ENCODE assay signal across 1 cellular context in the genomic region with DNA sequence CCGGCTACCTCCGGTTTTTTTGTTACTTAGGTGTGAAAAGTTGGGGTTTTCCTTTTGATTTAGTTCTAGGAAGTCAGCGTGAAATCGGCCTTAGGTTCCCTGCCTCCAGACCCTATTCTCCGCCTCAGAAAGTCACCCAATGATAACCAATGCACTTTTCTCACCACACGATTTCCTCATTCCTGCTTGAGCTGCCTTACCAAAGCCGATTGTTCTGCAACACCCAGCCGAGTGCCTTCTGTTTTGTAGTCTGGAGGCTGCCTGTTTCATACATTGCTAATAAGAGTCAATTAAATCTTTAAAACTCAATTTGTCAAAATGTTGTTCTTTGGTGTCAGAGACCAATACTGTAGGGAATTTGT.
TF ChIP-seq lines count a peak whose summit lies in the region.

No MANE protein-coding gene starts in this region.

TF ChIP-seq in K562, 482 proteins besides CTCF, POLR2A, EP300 and RAD21 (continued from another document):
- TF ChIP-seq, protein P1, sequence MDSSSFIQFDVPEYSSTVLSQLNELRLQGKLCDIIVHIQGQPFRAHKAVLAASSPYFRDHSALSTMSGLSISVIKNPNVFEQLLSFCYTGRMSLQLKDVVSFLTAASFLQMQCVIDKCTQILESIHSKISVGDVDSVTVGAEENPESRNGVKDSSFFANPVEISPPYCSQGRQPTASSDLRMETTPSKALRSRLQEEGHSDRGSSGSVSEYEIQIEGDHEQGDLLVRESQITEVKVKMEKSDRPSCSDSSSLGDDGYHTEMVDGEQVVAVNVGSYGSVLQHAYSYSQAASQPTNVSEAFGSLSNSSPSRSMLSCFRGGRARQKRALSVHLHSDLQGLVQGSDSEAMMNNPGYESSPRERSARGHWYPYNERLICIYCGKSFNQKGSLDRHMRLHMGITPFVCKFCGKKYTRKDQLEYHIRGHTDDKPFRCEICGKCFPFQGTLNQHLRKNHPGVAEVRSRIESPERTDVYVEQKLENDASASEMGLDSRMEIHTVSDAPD (CRISPR knock-in tag; IDR thresholded peaks at IDR 0.05), result no peak
- TF ChIP-seq, protein P2, sequence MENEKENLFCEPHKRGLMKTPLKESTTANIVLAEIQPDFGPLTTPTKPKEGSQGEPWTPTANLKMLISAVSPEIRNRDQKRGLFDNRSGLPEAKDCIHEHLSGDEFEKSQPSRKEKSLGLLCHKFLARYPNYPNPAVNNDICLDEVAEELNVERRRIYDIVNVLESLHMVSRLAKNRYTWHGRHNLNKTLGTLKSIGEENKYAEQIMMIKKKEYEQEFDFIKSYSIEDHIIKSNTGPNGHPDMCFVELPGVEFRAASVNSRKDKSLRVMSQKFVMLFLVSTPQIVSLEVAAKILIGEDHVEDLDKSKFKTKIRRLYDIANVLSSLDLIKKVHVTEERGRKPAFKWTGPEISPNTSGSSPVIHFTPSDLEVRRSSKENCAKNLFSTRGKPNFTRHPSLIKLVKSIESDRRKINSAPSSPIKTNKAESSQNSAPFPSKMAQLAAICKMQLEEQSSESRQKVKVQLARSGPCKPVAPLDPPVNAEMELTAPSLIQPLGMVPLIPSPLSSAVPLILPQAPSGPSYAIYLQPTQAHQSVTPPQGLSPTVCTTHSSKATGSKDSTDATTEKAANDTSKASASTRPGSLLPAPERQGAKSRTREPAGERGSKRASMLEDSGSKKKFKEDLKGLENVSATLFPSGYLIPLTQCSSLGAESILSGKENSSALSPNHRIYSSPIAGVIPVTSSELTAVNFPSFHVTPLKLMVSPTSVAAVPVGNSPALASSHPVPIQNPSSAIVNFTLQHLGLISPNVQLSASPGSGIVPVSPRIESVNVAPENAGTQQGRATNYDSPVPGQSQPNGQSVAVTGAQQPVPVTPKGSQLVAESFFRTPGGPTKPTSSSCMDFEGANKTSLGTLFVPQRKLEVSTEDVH (IDR thresholded peaks at IDR 0.05; ENCODE audit: low read depth, partially characterized antibody), result no peak
- TF ChIP-seq NFATC3 (IDR thresholded peaks at IDR 0.05) (no peak), NFIX (CRISPR knock-in tag; IDR thresholded peaks at IDR 0.05; ENCODE audit: low read depth) (no peak), ZNF239 (CRISPR knock-in tag; IDR thresholded peaks at IDR 0.05) (no peak), FOXJ3 (CRISPR knock-in tag; IDR thresholded peaks at IDR 0.05) (no peak), PTBP1 (IDR thresholded peaks at IDR 0.05; ENCODE audit: low read depth, low read length) (no peak)
- TF ChIP-seq, protein P3, sequence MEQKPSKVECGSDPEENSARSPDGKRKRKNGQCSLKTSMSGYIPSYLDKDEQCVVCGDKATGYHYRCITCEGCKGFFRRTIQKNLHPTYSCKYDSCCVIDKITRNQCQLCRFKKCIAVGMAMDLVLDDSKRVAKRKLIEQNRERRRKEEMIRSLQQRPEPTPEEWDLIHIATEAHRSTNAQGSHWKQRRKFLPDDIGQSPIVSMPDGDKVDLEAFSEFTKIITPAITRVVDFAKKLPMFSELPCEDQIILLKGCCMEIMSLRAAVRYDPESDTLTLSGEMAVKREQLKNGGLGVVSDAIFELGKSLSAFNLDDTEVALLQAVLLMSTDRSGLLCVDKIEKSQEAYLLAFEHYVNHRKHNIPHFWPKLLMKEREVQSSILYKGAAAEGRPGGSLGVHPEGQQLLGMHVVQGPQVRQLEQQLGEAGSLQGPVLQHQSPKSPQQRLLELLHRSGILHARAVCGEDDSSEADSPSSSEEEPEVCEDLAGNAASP (IDR thresholded peaks at IDR 0.05), result no peak
- TF ChIP-seq, protein P4, sequence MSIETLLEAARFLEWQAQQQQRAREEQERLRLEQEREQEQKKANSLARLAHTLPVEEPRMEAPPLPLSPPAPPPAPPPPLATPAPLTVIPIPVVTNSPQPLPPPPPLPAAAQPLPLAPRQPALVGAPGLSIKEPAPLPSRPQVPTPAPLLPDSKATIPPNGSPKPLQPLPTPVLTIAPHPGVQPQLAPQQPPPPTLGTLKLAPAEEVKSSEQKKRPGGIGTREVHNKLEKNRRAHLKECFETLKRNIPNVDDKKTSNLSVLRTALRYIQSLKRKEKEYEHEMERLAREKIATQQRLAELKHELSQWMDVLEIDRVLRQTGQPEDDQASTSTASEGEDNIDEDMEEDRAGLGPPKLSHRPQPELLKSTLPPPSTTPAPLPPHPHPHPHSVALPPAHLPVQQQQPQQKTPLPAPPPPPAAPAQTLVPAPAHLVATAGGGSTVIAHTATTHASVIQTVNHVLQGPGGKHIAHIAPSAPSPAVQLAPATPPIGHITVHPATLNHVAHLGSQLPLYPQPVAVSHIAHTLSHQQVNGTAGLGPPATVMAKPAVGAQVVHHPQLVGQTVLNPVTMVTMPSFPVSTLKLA (conservative IDR thresholded peaks at IDR 0.05), result no peak
- TF ChIP-seq, protein P5, sequence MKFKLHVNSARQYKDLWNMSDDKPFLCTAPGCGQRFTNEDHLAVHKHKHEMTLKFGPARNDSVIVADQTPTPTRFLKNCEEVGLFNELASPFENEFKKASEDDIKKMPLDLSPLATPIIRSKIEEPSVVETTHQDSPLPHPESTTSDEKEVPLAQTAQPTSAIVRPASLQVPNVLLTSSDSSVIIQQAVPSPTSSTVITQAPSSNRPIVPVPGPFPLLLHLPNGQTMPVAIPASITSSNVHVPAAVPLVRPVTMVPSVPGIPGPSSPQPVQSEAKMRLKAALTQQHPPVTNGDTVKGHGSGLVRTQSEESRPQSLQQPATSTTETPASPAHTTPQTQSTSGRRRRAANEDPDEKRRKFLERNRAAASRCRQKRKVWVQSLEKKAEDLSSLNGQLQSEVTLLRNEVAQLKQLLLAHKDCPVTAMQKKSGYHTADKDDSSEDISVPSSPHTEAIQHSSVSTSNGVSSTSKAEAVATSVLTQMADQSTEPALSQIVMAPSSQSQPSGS (CRISPR knock-in tag; IDR thresholded peaks at IDR 0.05), result no peak
